Comparison of ENCODE assay signal across 8 cellular contexts in genomic region chr12:51980051-51980808, GRCh38.
DNase-seq lines count a peak whose midpoint lies in the region; FAIRE-seq and TF ChIP-seq lines count a peak whose summit lies in the region.

No MANE protein-coding gene starts in this region.

- peak; percentile 75 for TF ChIP-seq CTCF in HEK293 (tag by site-specific recombination; IDR thresholded peaks at IDR 0.05)

- no peaks in the 10 kb centered on the region for H3K4me1 ChIP-seq in HEK293 (ENCODE audit: control insufficient read depth, insufficient read depth, low read length)

- H3K27ac ChIP-seq in HEK293 (ENCODE audit: extremely low read depth, low read depth, low read length) = no peak overlapping the region

- POLR2A ChIA-PET in HEK293 (lab: Yijun Ruan, JAX) = interaction anchor here (1.4 kb wide), 1 partner anchor 28 kb away, joined by 3 read pairs; no protein-coding TSS in a partner anchor

- FAIRE-seq in G401.6 (lab: Jason Lieb, UNC) = peak; percentile 78

- DNase-seq in NCI-H1417 (lab: John Stamatoyannopoulos, UW) = peak; percentile 46 to 81 (median 72)
- DNase-seq in T-helper 2 cell = peak in 4 of 5 experiments; percentile 52 to 71 (median 54)
- DNase-seq in anterior cingulate cortex (lab: John Stamatoyannopoulos, UW) = peak in 49 of 58 donors; percentile 6 to 72 (median 33)
- peak; percentile 38 to 55 for DNase-seq in hippocampal formation (lab: John Stamatoyannopoulos, UW)
- DNase-seq in stimulated activated CD4-positive, alpha-beta T cell treated with anti-CD3 and anti-CD28 coated beads, Interleukin-12 subunit alpha, Interleukin-12 subunit beta, amount 100 ng/mL, for 4 hours = peak; percentile 50
- no peak for DNase-seq in cerebellar nuclear complex (lab: John Stamatoyannopoulos, UW)

- peaks cover 22 to 78% of the 10 kb centered on the region in 2 experiments for H3K36me3 ChIP-seq in HEK293 (ENCODE audit: control insufficient read depth in 2 of 2, insufficient read depth in 1 of 2, low read length in 2 of 2)

- H3K9me3 ChIP-seq in HEK293 (ENCODE audit: control insufficient read depth, insufficient read depth, low read depth, low read length) = no peaks in the 10 kb centered on the region

- CTCF ChIA-PET in HEK293 (lab: Yijun Ruan, JAX) = interaction anchor here (0.5 to 21.1 kb wide), 24 partner anchors 9 to 443 kb away, joined by 3 to 349 read pairs (median 6); partner anchors contain the start of gene ACVR1B

- no peak overlapping the region for H3K4me3 ChIP-seq in HEK293 (ENCODE audit: low read depth, low read length)

TF ChIP-seq in HEK293, 187 proteins besides CTCF, POLR2A, EP300 and RAD21 (continues in another document):
- no peak for TF ChIP-seq ZNF302 (tag by site-specific recombination; IDR thresholded peaks at IDR 0.05; ENCODE audit: low read depth)
- no peak for TF ChIP-seq ZBTB20 (tag by site-specific recombination; IDR thresholded peaks at IDR 0.05)
- TF ChIP-seq, protein P1, sequence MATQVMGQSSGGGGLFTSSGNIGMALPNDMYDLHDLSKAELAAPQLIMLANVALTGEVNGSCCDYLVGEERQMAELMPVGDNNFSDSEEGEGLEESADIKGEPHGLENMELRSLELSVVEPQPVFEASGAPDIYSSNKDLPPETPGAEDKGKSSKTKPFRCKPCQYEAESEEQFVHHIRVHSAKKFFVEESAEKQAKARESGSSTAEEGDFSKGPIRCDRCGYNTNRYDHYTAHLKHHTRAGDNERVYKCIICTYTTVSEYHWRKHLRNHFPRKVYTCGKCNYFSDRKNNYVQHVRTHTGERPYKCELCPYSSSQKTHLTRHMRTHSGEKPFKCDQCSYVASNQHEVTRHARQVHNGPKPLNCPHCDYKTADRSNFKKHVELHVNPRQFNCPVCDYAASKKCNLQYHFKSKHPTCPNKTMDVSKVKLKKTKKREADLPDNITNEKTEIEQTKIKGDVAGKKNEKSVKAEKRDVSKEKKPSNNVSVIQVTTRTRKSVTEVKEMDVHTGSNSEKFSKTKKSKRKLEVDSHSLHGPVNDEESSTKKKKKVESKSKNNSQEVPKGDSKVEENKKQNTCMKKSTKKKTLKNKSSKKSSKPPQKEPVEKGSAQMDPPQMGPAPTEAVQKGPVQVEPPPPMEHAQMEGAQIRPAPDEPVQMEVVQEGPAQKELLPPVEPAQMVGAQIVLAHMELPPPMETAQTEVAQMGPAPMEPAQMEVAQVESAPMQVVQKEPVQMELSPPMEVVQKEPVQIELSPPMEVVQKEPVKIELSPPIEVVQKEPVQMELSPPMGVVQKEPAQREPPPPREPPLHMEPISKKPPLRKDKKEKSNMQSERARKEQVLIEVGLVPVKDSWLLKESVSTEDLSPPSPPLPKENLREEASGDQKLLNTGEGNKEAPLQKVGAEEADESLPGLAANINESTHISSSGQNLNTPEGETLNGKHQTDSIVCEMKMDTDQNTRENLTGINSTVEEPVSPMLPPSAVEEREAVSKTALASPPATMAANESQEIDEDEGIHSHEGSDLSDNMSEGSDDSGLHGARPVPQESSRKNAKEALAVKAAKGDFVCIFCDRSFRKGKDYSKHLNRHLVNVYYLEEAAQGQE (tag by site-specific recombination; IDR thresholded peaks at IDR 0.05) = no peak
- TF ChIP-seq ZNF184 (tag by site-specific recombination; IDR thresholded peaks at IDR 0.05) = no peak
- TF ChIP-seq ZNF654 (tag by site-specific recombination; IDR thresholded peaks at IDR 0.05; ENCODE audit: low read depth) = peak; percentile 90
- TF ChIP-seq ZNF148 (tag by site-specific recombination; IDR thresholded peaks at IDR 0.05; ENCODE audit: borderline replicate concordance) = no peak
- TF ChIP-seq ZBTB8A (tag by site-specific recombination; IDR thresholded peaks at IDR 0.05) = no peak
- TF ChIP-seq ZNF624 (tag by site-specific recombination; IDR thresholded peaks at IDR 0.05) = no peak
- TF ChIP-seq TRIM28 (IDR thresholded peaks at IDR 0.05; ENCODE audit: borderline replicate concordance, low read length) = no peak
- TF ChIP-seq ZNF48 (tag by site-specific recombination; IDR thresholded peaks at IDR 0.05) = no peak
- TF ChIP-seq PRDM4 (tag by site-specific recombination; IDR thresholded peaks at IDR 0.05) = no peak
- TF ChIP-seq ZNF510 (tag by site-specific recombination; IDR thresholded peaks at IDR 0.05; ENCODE audit: insufficient replicate concordance) = no peak
- TF ChIP-seq, protein P2, sequence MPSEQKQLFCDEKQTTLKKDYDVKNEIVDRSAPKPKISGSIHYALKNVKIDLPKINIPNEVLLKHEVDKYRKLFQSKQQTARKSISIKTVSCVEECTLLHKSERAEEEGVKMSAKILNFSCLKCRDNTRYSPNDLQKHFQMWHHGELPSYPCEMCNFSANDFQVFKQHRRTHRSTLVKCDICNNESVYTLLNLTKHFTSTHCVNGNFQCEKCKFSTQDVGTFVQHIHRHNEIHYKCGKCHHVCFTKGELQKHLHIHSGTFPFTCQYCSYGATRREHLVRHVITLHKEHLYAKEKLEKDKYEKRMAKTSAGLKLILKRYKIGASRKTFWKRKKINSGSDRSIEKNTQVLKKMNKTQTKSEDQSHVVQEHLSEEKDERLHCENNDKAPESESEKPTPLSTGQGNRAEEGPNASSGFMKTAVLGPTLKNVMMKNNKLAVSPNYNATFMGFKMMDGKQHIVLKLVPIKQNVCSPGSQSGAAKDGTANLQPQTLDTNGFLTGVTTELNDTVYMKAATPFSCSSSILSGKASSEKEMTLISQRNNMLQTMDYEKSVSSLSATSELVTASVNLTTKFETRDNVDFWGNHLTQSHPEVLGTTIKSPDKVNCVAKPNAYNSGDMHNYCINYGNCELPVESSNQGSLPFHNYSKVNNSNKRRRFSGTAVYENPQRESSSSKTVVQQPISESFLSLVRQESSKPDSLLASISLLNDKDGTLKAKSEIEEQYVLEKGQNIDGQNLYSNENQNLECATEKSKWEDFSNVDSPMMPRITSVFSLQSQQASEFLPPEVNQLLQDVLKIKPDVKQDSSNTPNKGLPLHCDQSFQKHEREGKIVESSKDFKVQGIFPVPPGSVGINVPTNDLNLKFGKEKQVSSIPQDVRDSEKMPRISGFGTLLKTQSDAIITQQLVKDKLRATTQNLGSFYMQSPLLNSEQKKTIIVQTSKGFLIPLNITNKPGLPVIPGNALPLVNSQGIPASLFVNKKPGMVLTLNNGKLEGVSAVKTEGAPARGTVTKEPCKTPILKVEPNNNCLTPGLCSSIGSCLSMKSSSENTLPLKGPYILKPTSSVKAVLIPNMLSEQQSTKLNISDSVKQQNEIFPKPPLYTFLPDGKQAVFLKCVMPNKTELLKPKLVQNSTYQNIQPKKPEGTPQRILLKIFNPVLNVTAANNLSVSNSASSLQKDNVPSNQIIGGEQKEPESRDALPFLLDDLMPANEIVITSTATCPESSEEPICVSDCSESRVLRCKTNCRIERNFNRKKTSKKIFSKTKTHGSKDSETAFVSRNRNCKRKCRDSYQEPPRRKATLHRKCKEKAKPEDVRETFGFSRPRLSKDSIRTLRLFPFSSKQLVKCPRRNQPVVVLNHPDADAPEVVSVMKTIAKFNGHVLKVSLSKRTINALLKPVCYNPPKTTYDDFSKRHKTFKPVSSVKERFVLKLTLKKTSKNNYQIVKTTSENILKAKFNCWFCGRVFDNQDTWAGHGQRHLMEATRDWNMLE (tag by site-specific recombination; conservative IDR thresholded peaks at IDR 0.05; ENCODE audit: low read depth) = no peak
- TF ChIP-seq ZNF660 (tag by site-specific recombination; IDR thresholded peaks at IDR 0.05) = peak; percentile 40; the same call in 1 of the 2 replicates
- TF ChIP-seq ZNF138 (tag by site-specific recombination; IDR thresholded peaks at IDR 0.05; ENCODE audit: borderline replicate concordance) = no peak
- TF ChIP-seq ZNF76 (tag by site-specific recombination; IDR thresholded peaks at IDR 0.05; ENCODE audit: borderline replicate concordance, low read depth) = no peak

Comparison
In these comparisons a context has a peak if more than half of its experiments do, and no peak if none do; other contexts are left out.
1. DNase-seq: peak in NCI-H1417 (3 of 3), T-helper 2 cell (4 of 5), anterior cingulate cortex (49 of 58), hippocampal formation (2 of 2) and stimulated activated CD4-positive, alpha-beta T cell treated with anti-CD3 and anti-CD28 coated beads, Interleukin-12 subunit alpha, Interleukin-12 subunit beta, amount 100 ng/mL, for 4 hours (single experiment); none in cerebellar nuclear complex (0 of 2).